In genomic region chr6:31799781-31800180, GRCh38 we compare ENCODE assay signal across 22 cellular contexts.
"Had no signal": no experiment of that assay in that cellular context is flagged by ENCODE, and none has a peak within 500 bp of the region (broad histone marks: within the 10 kb centered on the region; RNA-seq: fewer than 3 reads in every experiment).

No MANE protein-coding gene starts in this region.

- H3K36me3 Mint-ChIP-seq: naive B cell had no signal

- H3K27me3 Mint-ChIP-seq: activated B cell treated with CpG ODN at 0.5 μM for 24 hours; activated naive CD8-positive, alpha-beta T cell treated with anti-CD3 and anti-CD28 coated beads, Interleukin-2, amount 50 U/mL, for 24 hours; memory B cell; naive B cell; stimulated activated memory B cell treated with anti-CD40 and anti-IgM and Interleukin-4, amounts not matched to agents 10 μg/mL and 1 μg/mL and 100 μg/mL, for 72 hours; T-helper 17 cell had no signal

- H3K9me3 Mint-ChIP-seq: activated B cell treated with CpG ODN at 0.5 μM for 24 hours; activated naive CD8-positive, alpha-beta T cell treated with anti-CD3 and anti-CD28 coated beads, Interleukin-2, amount 50 U/mL, for 24 hours; activated T-cell treated with anti-CD3 and anti-CD28 coated beads, Interleukin-2, amount 50 U/mL, for 72 hours; memory B cell; naive B cell; neural crest cell; stimulated activated memory B cell treated with anti-CD40 and anti-IgM and Interleukin-4, amounts not matched to agents 10 μg/mL and 1 μg/mL and 100 μg/mL, for 72 hours had no signal

- H3K4me3 Mint-ChIP-seq: activated B cell treated with CpG ODN at 0.5 μM for 24 hours; activated naive CD8-positive, alpha-beta T cell treated with anti-CD3 and anti-CD28 coated beads, Interleukin-2, amount 50 U/mL, for 24 hours; activated T-cell treated with anti-CD3 and anti-CD28 coated beads, Interleukin-2, amount 50 U/mL, for 72 hours; memory B cell; naive B cell; stimulated activated memory B cell treated with anti-CD40 and anti-IgM and Interleukin-4, amounts not matched to agents 10 μg/mL and 1 μg/mL and 100 μg/mL, for 72 hours; T-helper 17 cell had no signal

- H3K36me3 ChIP-seq: right lobe of liver had no signal

- H3K27ac ChIP-seq: esophagus muscularis mucosa, heart left ventricle, right lobe of liver, stomach, suprapubic skin, vagina had no signal

- H3K9me3 ChIP-seq: esophagus muscularis mucosa, heart left ventricle, right lobe of liver, stomach, suprapubic skin, vagina had no signal

- H3K27me3 ChIP-seq: esophagus muscularis mucosa, heart left ventricle, right lobe of liver, stomach, suprapubic skin, vagina had no signal

- H3K27ac Mint-ChIP-seq: activated naive CD8-positive, alpha-beta T cell treated with anti-CD3 and anti-CD28 coated beads, Interleukin-2, amount 50 U/mL, for 24 hours; memory B cell; stimulated activated memory B cell treated with anti-CD40 and anti-IgM and Interleukin-4, amounts not matched to agents 10 μg/mL and 1 μg/mL and 100 μg/mL, for 72 hours; T-helper 17 cell had no signal

- H3K4me3 ChIP-seq: coronary artery, esophagus muscularis mucosa, heart left ventricle, right lobe of liver, stomach, suprapubic skin, vagina had no signal

- DNase-seq: activated B cell treated with CpG ODN at 0.5 μM for 24 hours; activated CD4-positive, alpha-beta T cell treated with anti-CD3 and anti-CD28 coated beads for 4 hours; activated CD4-positive, alpha-beta T cell treated with anti-CD3 and anti-CD28 coated beads, Interleukin-2, amount 50 U/mL, for 48 hours; activated effector memory CD4-positive, alpha-beta T cell treated with Interleukin-2 at 50 U/mL for 16 hours; activated naive CD4-positive, alpha-beta T cell treated with anti-CD3 and anti-CD28 coated beads, Interleukin-2, amount 50 U/mL, for 16 hours; activated naive CD8-positive, alpha-beta T cell treated with anti-CD3 and anti-CD28 coated beads, Interleukin-2, amount 50 U/mL, for 24 hours; activated T-cell treated with anti-CD3 and anti-CD28 coated beads, Interleukin-2, amount 50 U/mL, for 72 hours; heart left ventricle; naive B cell; occipital lobe; right lobe of liver; small intestine; stimulated activated CD4-positive, alpha-beta T cell treated with anti-CD3 and anti-CD28 coated beads, Interleukin-15, amount 100 ng/mL, for 24 hours; stomach; T-helper 17 cell had no signal

- ATAC-seq: activated naive CD8-positive, alpha-beta T cell treated with anti-CD3 and anti-CD28 coated beads, Interleukin-2, amount 50 U/mL, for 24 hours; activated T-cell treated with anti-CD3 and anti-CD28 coated beads, Interleukin-2, amount 50 U/mL, for 72 hours; heart left ventricle; right lobe of liver; stimulated activated memory B cell treated with anti-CD40 and anti-IgM and Interleukin-4, amounts not matched to agents 10 μg/mL and 1 μg/mL and 100 μg/mL, for 72 hours; T-helper 17 cell had no signal
